ENCODE assay signal across 18 cellular contexts in genomic region chr22:20133930-20134549, GRCh38. TPM values are rescaled to one million over a fixed set of nuclear protein-coding genes. Genes with fewer than 3 reads are reported as not detected.
A peak's percentile ranks its signal among the peaks of the same experiment; 100 is the strongest.
DNase-seq lines count a peak whose midpoint lies in the region; ATAC-seq and TF ChIP-seq lines count a peak whose summit lies in the region.
"Had no signal": no experiment of that assay in that cellular context is flagged by ENCODE, and none has a peak within 500 bp of the region (broad histone marks: within the 10 kb centered on the region; RNA-seq: fewer than 3 reads in every experiment).

No MANE protein-coding gene starts in this region.

- no peaks in the 10 kb centered on the region for H3K27me3 Mint-ChIP-seq in T-helper 1 cell treated with Interleukin-12 subunit alpha and Interleukin-12 subunit beta and Interleukin-4 antibody, amounts not matched to agents 30 μg/mL and 1 μg/mL, for 36 hours (ENCODE audit: low read depth)
- H3K27me3 Mint-ChIP-seq in IgD-negative memory B cell, result no peaks in the 10 kb centered on the region
- no peaks in the 10 kb centered on the region for H3K27me3 Mint-ChIP-seq in central memory CD8-positive, alpha-beta T cell
- H3K27me3 Mint-ChIP-seq in osteocyte (ENCODE audit: unreplicated experiment), result no peaks in the 10 kb centered on the region

- H3K4me1 Mint-ChIP-seq in T-helper 1 cell treated with Interleukin-12 subunit alpha and Interleukin-12 subunit beta and Interleukin-4 antibody, amounts not matched to agents 30 μg/mL and 1 μg/mL, for 36 hours (ENCODE audit: low read depth), result peaks cover 10% of the 10 kb centered on the region
- H3K4me1 Mint-ChIP-seq in IgD-negative memory B cell (peaks cover 4 to 12% (median 10%) of the 10 kb centered on the region in 3 donors), osteocyte (ENCODE audit: unreplicated experiment) (peaks cover 35% of the 10 kb centered on the region)
- H3K4me1 Mint-ChIP-seq in central memory CD8-positive, alpha-beta T cell, result peaks cover 42% of the 10 kb centered on the region

- no peak for TF ChIP-seq CTCF in osteocyte (IDR thresholded peaks at IDR 0.05)

- H3K9me3 Mint-ChIP-seq in T-helper 1 cell treated with Interleukin-12 subunit alpha and Interleukin-12 subunit beta and Interleukin-4 antibody, amounts not matched to agents 30 μg/mL and 1 μg/mL, for 36 hours, result no peaks in the 10 kb centered on the region
- H3K9me3 Mint-ChIP-seq in IgD-negative memory B cell (no peaks in the 10 kb centered on the region), osteocyte (ENCODE audit: unreplicated experiment) (no peaks in the 10 kb centered on the region)
- no peaks in the 10 kb centered on the region for H3K9me3 Mint-ChIP-seq in central memory CD8-positive, alpha-beta T cell

- H3K4me3 Mint-ChIP-seq in T-helper 1 cell treated with Interleukin-12 subunit alpha and Interleukin-12 subunit beta and Interleukin-4 antibody, amounts not matched to agents 30 μg/mL and 1 μg/mL, for 36 hours, result peak overlapping the region; percentile 58
- H3K4me3 Mint-ChIP-seq in IgD-negative memory B cell (peak overlapping the region; percentile 57 to 91 (median 68)), osteocyte (ENCODE audit: unreplicated experiment) (peak overlapping the region; percentile 68)
- H3K4me3 Mint-ChIP-seq in central memory CD8-positive, alpha-beta T cell, result peak overlapping the region; percentile 68

- no peaks in the 10 kb centered on the region for H3K36me3 Mint-ChIP-seq in T-helper 1 cell treated with Interleukin-12 subunit alpha and Interleukin-12 subunit beta and Interleukin-4 antibody, amounts not matched to agents 30 μg/mL and 1 μg/mL, for 36 hours (ENCODE audit: low read depth)
- no peaks in the 10 kb centered on the region for H3K36me3 Mint-ChIP-seq in IgD-negative memory B cell
- peaks cover 3% of the 10 kb centered on the region for H3K36me3 Mint-ChIP-seq in central memory CD8-positive, alpha-beta T cell (ENCODE audit: insufficient read depth)
- H3K36me3 Mint-ChIP-seq in osteocyte (ENCODE audit: unreplicated experiment), result no peaks in the 10 kb centered on the region

- DNase-seq in T-helper 1 cell (no peak), osteocyte (ENCODE audit: extremely low spot score, unreplicated experiment) (no peak), DMS53 (lab: John Stamatoyannopoulos, UW) (no peak)
- DNase-seq in central memory CD8-positive, alpha-beta T cell (ENCODE audit: low spot score in 2 of 2), result no peak
- no peak for DNase-seq in stimulated activated naive CD8-positive, alpha-beta T cell treated with anti-CD3 and anti-CD28 coated beads, Interleukin-15, Interleukin-2, amounts not matched to agents 100 U/mL and 50 U/mL, for 24 hours
- DNase-seq: activated CD4-positive, CD25-positive, alpha-beta regulatory T cell treated with anti-CD3 and anti-CD28 coated beads, Interleukin-2, amount 50 U/mL, for 72 hours; activated gamma-delta T cell treated with Interleukin-2 at 50 U/mL for 16 hours; cerebellar nuclear complex; GOT3; KBM-7; left cardiac atrium; NCI-H1417; stimulated activated CD4-positive, alpha-beta T cell treated with anti-CD3 and anti-CD28 coated beads, Interleukin-4, amount 100 ng/mL, for 4 hours; stimulated activated naive CD4-positive, alpha-beta T cell had no signal

- no peak for ATAC-seq in central memory CD8-positive, alpha-beta T cell (replicated peaks; ENCODE audit: extremely low read depth, poor library complexity, severe bottlenecking)
- no peak for ATAC-seq in HG03039 (IDR thresholded peaks at IDR 0.05; ENCODE audit: unreplicated experiment)
- no peak for ATAC-seq in stimulated activated naive CD8-positive, alpha-beta T cell treated with anti-CD3 and anti-CD28 coated beads, Interleukin-15, Interleukin-2, amounts not matched to agents 100 U/mL and 50 U/mL, for 24 hours
- ATAC-seq: left cardiac atrium, right cardiac atrium had no signal

- H3K27ac Mint-ChIP-seq in T-helper 1 cell treated with Interleukin-12 subunit alpha and Interleukin-12 subunit beta and Interleukin-4 antibody, amounts not matched to agents 30 μg/mL and 1 μg/mL, for 36 hours, result no peak overlapping the region
- H3K27ac Mint-ChIP-seq in IgD-negative memory B cell (no peak overlapping the region), osteocyte (ENCODE audit: unreplicated experiment) (no peak overlapping the region)
- H3K27ac Mint-ChIP-seq in central memory CD8-positive, alpha-beta T cell (ENCODE audit: low read depth), result no peak overlapping the region

RNA-seq across cellular contexts. Expression of gene ZDHHC8, which starts 2.4 kb away (rescaled TPM):
- polyA plus RNA-seq in IgD-negative memory B cell, result 4.2 TPM
- 102 and 108 TPM in 2 replicates for total RNA-seq in osteocyte

RNA-seq across cellular contexts. Expression of gene CCDC188, which starts 16.8 kb away (rescaled TPM):
- not detected for polyA plus RNA-seq in IgD-negative memory B cell
- 0.56 and 1.6 TPM in 2 replicates for total RNA-seq in osteocyte

RNA-seq across cellular contexts. Expression of gene TRMT2A, which starts 17.0 kb away (rescaled TPM):
- 33.7 TPM for polyA plus RNA-seq in IgD-negative memory B cell
- total RNA-seq in osteocyte, result 60.8 and 62.9 TPM in 2 replicates

RNA-seq across cellular contexts. Expression of gene RANBP1, which starts 18.1 kb away (rescaled TPM):
- 110 TPM for polyA plus RNA-seq in IgD-negative memory B cell
- 97.0 and 104 TPM in 2 replicates for total RNA-seq in osteocyte

RNA-seq across cellular contexts. Expression of gene DGCR8, which starts 54.0 kb away (rescaled TPM):
- polyA plus RNA-seq in IgD-negative memory B cell, result 4.8 TPM
- 44.0 and 45.1 TPM in 2 replicates for total RNA-seq in osteocyte
